24 cellular contexts compared by ENCODE assay signal in the genomic region with DNA sequence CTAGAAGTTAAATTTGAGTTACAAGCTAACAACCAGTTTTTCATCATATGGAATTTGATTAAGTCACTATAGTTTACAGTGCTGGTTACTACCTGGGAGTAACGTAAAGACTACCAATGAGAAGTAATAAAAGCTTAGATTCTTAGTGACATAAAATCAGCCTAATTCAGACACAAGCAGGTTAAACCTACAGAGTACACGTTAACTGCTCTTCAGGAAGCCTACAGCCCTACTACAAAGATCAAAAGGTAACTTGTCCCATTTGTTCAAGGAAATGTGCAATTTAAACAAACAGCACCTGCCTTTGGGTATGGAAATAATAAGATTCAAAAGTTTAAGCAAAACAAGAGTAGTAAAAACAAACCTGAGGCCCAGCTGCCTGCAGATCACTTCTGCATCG. TPM values are rescaled to one million over a fixed set of nuclear protein-coding genes. Genes with fewer than 3 reads are reported as not detected.
A peak's percentile ranks its signal among the peaks of the same experiment; 100 is the strongest.
DNase-seq lines count a peak whose midpoint lies in the region; ATAC-seq, FAIRE-seq and TF ChIP-seq lines count a peak whose summit lies in the region.
"Had no signal": no experiment of that assay in that cellular context is flagged by ENCODE, and none has a peak within 500 bp of the region (broad histone marks: within the 10 kb centered on the region; RNA-seq: fewer than 3 reads in every experiment).

No MANE protein-coding gene starts in this region.

- POLR2A ChIA-PET in H1 (lab: Charles Lee; ENCODE audit: partially characterized antibody): interaction anchor here (1.8 kb wide), 1 partner anchor 10 kb away, joined by 5 read pairs; no protein-coding TSS in a partner anchor

- CTCF ChIA-PET in H1 (lab: Charles Lee; ENCODE audit: partially characterized antibody): interaction anchor here (1.0 kb wide), 1 partner anchor 28 kb away, joined by 3 read pairs; no protein-coding TSS in a partner anchor

- no peaks in the 10 kb centered on the region for H4K20me1 ChIP-seq in H1 (replicated peaks in 1 of 2; ENCODE audit: control insufficient read depth in 1 of 2, insufficient read depth in 2 of 2, low read length in 2 of 2)
- H4K20me1 ChIP-seq: BLaER1 treated with 17β-estradiol and CSF1 and Interleukin-3, amounts not matched to agents 10 nM and 100 nM had no signal

- no peak overlapping the region for H3K4ac ChIP-seq in H1 (replicated peaks; ENCODE audit: insufficient read length, low read depth, low read length)

- H3K79me2 ChIP-seq in H1 (ENCODE audit: control insufficient read depth in 1 of 2, insufficient read depth in 2 of 2, low read length in 2 of 2): no peaks in the 10 kb centered on the region

- no peaks in the 10 kb centered on the region for H3K27me3 ChIP-seq in H1 (replicated peaks in 1 of 4; ENCODE audit: control insufficient read depth in 3 of 4, extremely low read depth in 1 of 4, insufficient read depth in 3 of 4, low read length in 3 of 4)
- H3K27me3 ChIP-seq: BE2C; BLaER1 treated with 17β-estradiol and CSF1 and Interleukin-3, amounts not matched to agents 10 nM and 100 nM had no signal

- H3K9me3 ChIP-seq in H1 (ENCODE audit: insufficient read depth in 2 of 2, low read depth in 1 of 2, low read length in 1 of 2): no peaks in the 10 kb centered on the region
- no peaks in the 10 kb centered on the region for H3K9me3 ChIP-seq in mucosa of descending colon
- H3K9me3 ChIP-seq: A549; BE2C; BLaER1 treated with 17β-estradiol and CSF1 and Interleukin-3, amounts not matched to agents 10 nM and 100 nM had no signal

- H3K4me1 ChIP-seq in H1 (replicated peaks in 1 of 4; ENCODE audit: control insufficient read depth in 3 of 4, insufficient read depth in 4 of 4, low read length in 3 of 4): no peaks in the 10 kb centered on the region
- H3K4me1 ChIP-seq in mucosa of descending colon (ENCODE audit: low read depth): no peaks in the 10 kb centered on the region
- H3K4me1 ChIP-seq: A549 had no signal

- H2AK5ac ChIP-seq in H1 (ENCODE audit: low read depth, low read length): no peak overlapping the region

- no peaks in the 10 kb centered on the region for H3K36me3 ChIP-seq in H1 (ENCODE audit: control insufficient read depth in 2 of 4, insufficient read depth in 4 of 4, low read length in 3 of 4)
- no peaks in the 10 kb centered on the region for H3K36me3 ChIP-seq in mucosa of descending colon (ENCODE audit: low read depth)
- H3K36me3 ChIP-seq: BLaER1 treated with 17β-estradiol and CSF1 and Interleukin-3, amounts not matched to agents 10 nM and 100 nM had no signal

- H2BK120ac ChIP-seq in H1 (replicated peaks; ENCODE audit: low read depth, low read length): no peak overlapping the region

- DNase-seq in NCI-H526 (lab: John Stamatoyannopoulos, UW) (peak; percentile 5 to 11), NCI-H526 treated with DMSO at 0.1 percent for 48 hours (lab: John Stamatoyannopoulos, UW) (no peak), H1 (ENCODE audit: low read depth in 1 of 2, low spot score in 2 of 2) (no peak), mucosa of descending colon (no peak), putamen (ENCODE audit: low spot score) (no peak)
- no peak for DNase-seq in activated CD4-positive, CD25-positive, alpha-beta regulatory T cell (lab: John Stamatoyannopoulos, UW)
- DNase-seq: 8988T; ACHN; AML-193; BE2C; CD4-positive, alpha-beta T cell; CD8-positive, alpha-beta memory T cell; DMS79; EL; GDM1; GM23248; H9 had no signal

- no peak overlapping the region for H3K4me3 ChIP-seq in H1 (ENCODE audit: extremely low read depth in 1 of 4, insufficient read depth in 2 of 4, low read depth in 3 of 4, low read length in 4 of 4)
- H3K4me3 ChIP-seq in mucosa of descending colon: no peak overlapping the region
- H3K4me3 ChIP-seq: A549; BLaER1 treated with 17β-estradiol and CSF1 and Interleukin-3, amounts not matched to agents 10 nM and 100 nM; GM12878; GM23248 had no signal

- H3K79me1 ChIP-seq in H1 (ENCODE audit: low read depth, low read length): no peaks in the 10 kb centered on the region

- no peak for TF ChIP-seq POLR2A in H1 (IDR thresholded peaks at IDR 0.05; ENCODE audit: control extremely low read depth in 1 of 2, low read depth in 2 of 2, low read length in 2 of 2)

- H3K27ac ChIP-seq in H1 (ENCODE audit: low read depth, low read length): no peak overlapping the region
- H3K27ac ChIP-seq: A549; BLaER1 treated with 17β-estradiol and CSF1 and Interleukin-3, amounts not matched to agents 10 nM and 100 nM; GM23248 had no signal

- no peak overlapping the region for H4K91ac ChIP-seq in H1 (replicated peaks; ENCODE audit: insufficient read length, low read length)

- no peak overlapping the region for H2BK20ac ChIP-seq in H1 (ENCODE audit: low read length)

- WGBS in H1 (ENCODE audit: extremely low coverage in 1 of 2, insufficient coverage in 1 of 2, insufficient read length in 1 of 2, insufficient replicate concordance in 2 of 2, low coverage in 1 of 2, low lambda C conversion rate in 2 of 2, missing lambda C conversion rate in 1 of 2), 2 experiments: 96% methylated on average over 3 of the region's 3 CpGs; no CpG with 5 or more reads in 1 of the 2 experiments

- no peak overlapping the region for H4K5ac ChIP-seq in H1 (ENCODE audit: insufficient read length, low read depth, low read length)

- ATAC-seq in mucosa of descending colon (peak; percentile 71), HG03460 (IDR thresholded peaks at IDR 0.05; ENCODE audit: unreplicated experiment) (no peak)
- ATAC-seq: A549, GM12878, HCT116 had no signal

- no peak overlapping the region for H3K4me2 ChIP-seq in H1 (ENCODE audit: insufficient read depth in 1 of 2, low read depth in 2 of 2, low read length in 2 of 2)
- H3K4me2 ChIP-seq: A549; BLaER1 treated with 17β-estradiol and CSF1 and Interleukin-3, amounts not matched to agents 10 nM and 100 nM had no signal

- no peak overlapping the region for H2AFZ ChIP-seq in H1 (ENCODE audit: low read length)
- H2AFZ ChIP-seq: GM23248 had no signal

- no peak for TF ChIP-seq EP300 in H1 (IDR thresholded peaks at IDR 0.05; ENCODE audit: borderline replicate concordance in 1 of 2, low read depth in 2 of 2, low read length in 2 of 2)

- no peak overlapping the region for H2BK12ac ChIP-seq in H1 (ENCODE audit: low read depth, low read length)

- no peak overlapping the region for H3K18ac ChIP-seq in H1 (ENCODE audit: extremely low read depth, low read length)

- intact Hi-C loops in mucosa of descending colon (cut with DNase I, micrococcal nuclease): no loop called here

- no peak for TF ChIP-seq CTCF in H1 (IDR thresholded peaks at IDR 0.05; ENCODE audit: control extremely low read depth in 1 of 3, insufficient read depth in 1 of 3, low read depth in 1 of 3, low read length in 3 of 3)
- no peak for TF ChIP-seq CTCF in mucosa of descending colon (IDR thresholded peaks at IDR 0.05)

- H3K23me2 ChIP-seq in H1 (ENCODE audit: low read depth, low read length): no peaks in the 10 kb centered on the region

- H3K23ac ChIP-seq in H1 (ENCODE audit: insufficient read length): no peak overlapping the region

- no peak for FAIRE-seq in H1 (lab: Jason Lieb, UNC)
- FAIRE-seq: A549, GM12878, GM18507 had no signal

- no peak overlapping the region for H3K56ac ChIP-seq in H1 (replicated peaks; ENCODE audit: insufficient read length, low read depth, low read length)

- no peak overlapping the region for H2BK5ac ChIP-seq in H1 (ENCODE audit: low read depth, low read length)

- H3K14ac ChIP-seq in H1 (ENCODE audit: insufficient read length): no peak overlapping the region

- H3K9ac ChIP-seq in H1 (replicated peaks in 1 of 4; ENCODE audit: extremely low read depth in 1 of 4, low read depth in 3 of 4, low read length in 3 of 4): no peak overlapping the region
- H3K9ac ChIP-seq: BLaER1 treated with 17β-estradiol and CSF1 and Interleukin-3, amounts not matched to agents 10 nM and 100 nM; GM23248 had no signal

- TF ChIP-seq RAD21 in H1 (IDR thresholded peaks at IDR 0.05 in 1 of 2, conservative IDR thresholded peaks at IDR 0.05 in 1 of 2; ENCODE audit: low read depth in 2 of 2, low read length in 2 of 2): no peak

- H2BK15ac ChIP-seq in H1 (ENCODE audit: low read length): no peak overlapping the region

- H4K8ac ChIP-seq in H1 (ENCODE audit: extremely low read depth, insufficient read depth, low read length): peak overlapping the region; percentile 79; the same call in 1 of the 2 replicates

TF ChIP-seq in H1, 55 proteins besides CTCF, POLR2A, EP300 and RAD21 (continues in another document):
- no peak for TF ChIP-seq JUN (IDR thresholded peaks at IDR 0.05; ENCODE audit: low read depth, low read length)
- TF ChIP-seq SIX5 (IDR thresholded peaks at IDR 0.05; ENCODE audit: low read depth, low read length): no peak
- no peak for TF ChIP-seq KDM4A (IDR thresholded peaks at IDR 0.05; ENCODE audit: low read depth, low read length, severe bottlenecking)
- TF ChIP-seq RBBP5 (IDR thresholded peaks at IDR 0.05; ENCODE audit: borderline replicate concordance, low read depth, low read length): no peak
- TF ChIP-seq JUND (IDR thresholded peaks at IDR 0.05; ENCODE audit: low read length): no peak
- no peak for TF ChIP-seq MAFK (IDR thresholded peaks at IDR 0.05; ENCODE audit: low read depth, low read length)
- no peak for TF ChIP-seq SRF (IDR thresholded peaks at IDR 0.05; ENCODE audit: low read depth, low read length)
- TF ChIP-seq FOSL1 (IDR thresholded peaks at IDR 0.05; ENCODE audit: insufficient read depth, low read depth, low read length): no peak
- no peak for TF ChIP-seq SIN3A (conservative IDR thresholded peaks at IDR 0.05 in 1 of 2, IDR thresholded peaks at IDR 0.05 in 1 of 2; ENCODE audit: low read depth in 1 of 2, low read length in 2 of 2)
- TF ChIP-seq SUZ12 (IDR thresholded peaks at IDR 0.05; ENCODE audit: low read length): no peak
- no peak for TF ChIP-seq SIRT6 (IDR thresholded peaks at IDR 0.05; ENCODE audit: low read length)
- no peak for TF ChIP-seq NRF1 (IDR thresholded peaks at IDR 0.05; ENCODE audit: low read depth, low read length)
- TF ChIP-seq HDAC6 (IDR thresholded peaks at IDR 0.05; ENCODE audit: low read depth, low read length): no peak
- TF ChIP-seq, protein P1, sequence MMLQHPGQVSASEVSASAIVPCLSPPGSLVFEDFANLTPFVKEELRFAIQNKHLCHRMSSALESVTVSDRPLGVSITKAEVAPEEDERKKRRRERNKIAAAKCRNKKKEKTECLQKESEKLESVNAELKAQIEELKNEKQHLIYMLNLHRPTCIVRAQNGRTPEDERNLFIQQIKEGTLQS (IDR thresholded peaks at IDR 0.05; ENCODE audit: insufficient read depth, low read depth, low read length): no peak

RNA-seq across cellular contexts. Expression of a gene that starts 21.5 kb away (rescaled TPM):
- 7.1 and 9.3 TPM in 2 replicates for total RNA-seq in H1 (2021; fragmentation: NEBNext Ultra II Directional; extraction: Animal tissue kit (Norgen Biotek cat#: 25700))
- polyA plus RNA-seq in H1 (2011; rRNA removed): 2.5 and 2.6 TPM in 2 replicates
- polyA plus RNA-seq in H1 (2011; cell fraction: cytosol; rRNA removed): 4.0 TPM
- 2.8 TPM for polyA plus RNA-seq in H1 (2011; cell fraction: nucleus; rRNA removed)
- 5.5 to 7.3 TPM (median 6.3 TPM) in 4 replicates for polyA plus RNA-seq in H1 (2012, experiment 1 of 2)
- 4.8 TPM for polyA plus RNA-seq in H1 (2012, experiment 2 of 2)
- polyA plus RNA-seq in H1 (2013, experiment 1 of 2): 6.9 TPM
- polyA plus RNA-seq in H1 (2013, experiment 2 of 2): 6.5 TPM
- polyA minus RNA-seq in H1 (2011; rRNA and poly(A)+ RNA removed): 2.8 and 3.6 TPM in 2 replicates
- 2.1 TPM for polyA minus RNA-seq in H1 (2011; cell fraction: cytosol; rRNA and poly(A)+ RNA removed)
- 6.6 TPM for polyA minus RNA-seq in H1 (2011; cell fraction: nucleus; rRNA and poly(A)+ RNA removed)
- 10 to 100 TPM; 12.9 to 41.7 (median 31.1) TPM for total RNA-seq in mucosa of descending colon
- total RNA-seq: CD4-positive, alpha-beta T cell; CD8-positive, alpha-beta memory T cell had no signal
- polyA plus RNA-seq: CD14-positive monocyte; CD8-positive, alpha-beta memory T cell had no signal

Comparison
In these comparisons a context has a peak if more than half of its experiments do, and no peak if none do; other contexts are left out.
1. DNase-seq: peak in NCI-H526 (2 of 2); none in NCI-H526 treated with DMSO at 0.1 percent for 48 hours (single experiment), H1 (0 of 2), mucosa of descending colon (0 of 3), putamen (single experiment) and activated CD4-positive, CD25-positive, alpha-beta regulatory T cell (0 of 4).